In genomic region chr3:66472313-66473134, GRCh38 we compare ENCODE assay signal across 9 cellular contexts. TPM values are rescaled to one million over a fixed set of nuclear protein-coding genes. Genes with fewer than 3 reads are reported as not detected.
DNase-seq lines count a peak whose midpoint lies in the region; ATAC-seq, FAIRE-seq and TF ChIP-seq lines count a peak whose summit lies in the region.
"Had no signal": no experiment of that assay in that cellular context is flagged by ENCODE, and none has a peak within 500 bp of the region (broad histone marks: within the 10 kb centered on the region; RNA-seq: fewer than 3 reads in every experiment).

No MANE protein-coding gene starts in this region.

- no peaks in the 10 kb centered on the region for H3K9me3 Mint-ChIP-seq in endodermal cell
- H3K9me3 Mint-ChIP-seq: nephron had no signal

- H3K36me3 Mint-ChIP-seq in endodermal cell (ENCODE audit: low read depth), result peaks cover 3% of the 10 kb centered on the region

- no peaks in the 10 kb centered on the region for H3K27me3 ChIP-seq in DND-41 (ENCODE audit: insufficient read depth, low read length, poor library complexity)
- H3K27me3 ChIP-seq in endodermal cell (ENCODE audit: control insufficient read depth, insufficient read depth, low read length, poor library complexity, severe bottlenecking), result no peaks in the 10 kb centered on the region

- H3K79me2 ChIP-seq in DND-41 (ENCODE audit: insufficient read depth, low read length), result no peaks in the 10 kb centered on the region

- H4K20me1 ChIP-seq in DND-41 (ENCODE audit: insufficient read depth, low read length), result no peaks in the 10 kb centered on the region

- ATAC-seq in DND-41 (ENCODE audit: insufficient read depth, low read depth) (0 out of 3 replicates have a peak, but pooled peaks have one; percentile 40), GM21381 (IDR thresholded peaks at IDR 0.05; ENCODE audit: unreplicated experiment) (peak; percentile 56), HG03558 (IDR thresholded peaks at IDR 0.05; ENCODE audit: extremely low read depth, unreplicated experiment) (peak; percentile 38), sciatic nerve (no peak)

- H3K27ac ChIP-seq in DND-41 (ENCODE audit: low read length), result no peak overlapping the region
- no peak overlapping the region for H3K27ac ChIP-seq in endodermal cell (ENCODE audit: low read depth, low read length)

- no peak for DNase-seq in DND-41
- DNase-seq in activated T-cell treated with anti-CD3 and anti-CD28 coated beads, Interleukin-2, amount 50 U/mL, for 1 hour, result peak; percentile 36
- DNase-seq in iris pigment epithelial cell (ENCODE audit: low read depth), result peak; percentile 85
- DNase-seq in urothelium cell line (ENCODE audit: low spot score), result peak; percentile 36
- no peak for DNase-seq in endodermal cell
- no peak for DNase-seq in sciatic nerve (ENCODE audit: low spot score)

- H3K9me3 ChIP-seq in DND-41 (ENCODE audit: insufficient read depth, low read length, severe bottlenecking), result no peaks in the 10 kb centered on the region
- no peaks in the 10 kb centered on the region for H3K9me3 ChIP-seq in endodermal cell (ENCODE audit: control insufficient read depth, low read length)

- no peaks in the 10 kb centered on the region for H3K27me3 Mint-ChIP-seq in endodermal cell (ENCODE audit: insufficient read depth)

- TF ChIP-seq CTCF in DND-41 (IDR thresholded peaks at IDR 0.05; ENCODE audit: borderline replicate concordance, extremely low read depth, low read length, poor library complexity, severe bottlenecking) (no peak), endodermal cell (conservative IDR thresholded peaks at IDR 0.05) (no peak)

- 86% methylated on average over 9 to 12 of the region's 12 CpGs for WGBS in endodermal cell (ENCODE audit: insufficient coverage in 1 of 2, insufficient read length in 1 of 2), 2 experiments

- H3K4me1 Mint-ChIP-seq in endodermal cell, result peaks cover 46% of the 10 kb centered on the region

- no peak for FAIRE-seq in urothelium cell line (lab: Jason Lieb, UNC)

- H3K4me1 ChIP-seq in DND-41 (ENCODE audit: insufficient read depth, low read length) (peaks cover 16% of the 10 kb centered on the region), endodermal cell (ENCODE audit: control insufficient read depth, insufficient read depth, low read length) (peaks cover 34% of the 10 kb centered on the region)

- no peaks in the 10 kb centered on the region for H3K36me3 ChIP-seq in DND-41 (ENCODE audit: insufficient read depth, low read length)
- H3K36me3 ChIP-seq in endodermal cell (ENCODE audit: control insufficient read depth, insufficient read depth, low read length), result peaks cover 19% of the 10 kb centered on the region

- no peak overlapping the region for H2AFZ ChIP-seq in DND-41 (ENCODE audit: low read depth, low read length)

- H3K4me3 Mint-ChIP-seq in endodermal cell, result no peak overlapping the region

- H3K27ac Mint-ChIP-seq in endodermal cell, result no peak overlapping the region

- H3K4me2 ChIP-seq in DND-41 (ENCODE audit: insufficient read depth, low read length), result no peak overlapping the region

- no peak overlapping the region for H3K9ac ChIP-seq in DND-41 (ENCODE audit: low read depth, low read length)
- H3K9ac ChIP-seq in endodermal cell (ENCODE audit: extremely low read depth, low read length, poor library complexity, severe bottlenecking), result no peak overlapping the region

- H3K4me3 ChIP-seq in DND-41 (ENCODE audit: low read depth in 1 of 2, low read length in 2 of 2) (no peak overlapping the region), endodermal cell (ENCODE audit: low read length) (no peak overlapping the region)

- intact Hi-C loops in sciatic nerve (cut with DNase I), result no loop called here

RNA-seq across cellular contexts. Expression of gene LRIG1, which starts 28.3 kb away (rescaled TPM):
- total RNA-seq in endodermal cell (10 to 100 TPM; 37.5 to 42.3 TPM), sciatic nerve (50.8 TPM)
- polyA plus RNA-seq in endodermal cell (2013, experiment 1 of 2), result 119 TPM
- polyA plus RNA-seq in endodermal cell (2013, experiment 2 of 2), result 96.5 TPM

Comparison
In these comparisons a context has a peak if more than half of its experiments do, and no peak if none do; other contexts are left out.
1. DNase-seq: peak in activated T-cell treated with anti-CD3 and anti-CD28 coated beads, Interleukin-2, amount 50 U/mL, for 1 hour (single experiment), iris pigment epithelial cell (single experiment) and urothelium cell line (single experiment); none in DND-41 (single experiment), endodermal cell (single experiment) and sciatic nerve (single experiment).